1 cellular context compared by ENCODE assay signal in genomic region chr10:103551619-103552602, GRCh38.
TF ChIP-seq lines count a peak whose summit lies in the region.

No MANE protein-coding gene starts in this region.

TF ChIP-seq in SK-N-SH treated with all-trans-retinoic acid at 6 μM for 48 hours, 23 proteins besides CTCF, POLR2A, EP300 and RAD21 (continued from another document):
- no peak for TF ChIP-seq ZFP30 (CRISPR knock-in tag; IDR thresholded peaks at IDR 0.05)
- TF ChIP-seq ISL1 (CRISPR knock-in tag; IDR thresholded peaks at IDR 0.05), result no peak
- TF ChIP-seq ZNF565 (CRISPR knock-in tag; conservative IDR thresholded peaks at IDR 0.05; ENCODE audit: low read depth), result no peak
- TF ChIP-seq ZNF8 (CRISPR knock-in tag; IDR thresholded peaks at IDR 0.05), result no peak
- TF ChIP-seq OSR1 (CRISPR knock-in tag; IDR thresholded peaks at IDR 0.05), result no peak
- no peak for TF ChIP-seq TCF4 (CRISPR knock-in tag; IDR thresholded peaks at IDR 0.05; ENCODE audit: borderline replicate concordance)
- TF ChIP-seq ZNF70 (CRISPR knock-in tag; IDR thresholded peaks at IDR 0.05), result no peak
- TF ChIP-seq ARNTL (CRISPR knock-in tag; IDR thresholded peaks at IDR 0.05; ENCODE audit: borderline replicate concordance, low read depth), result no peak
- TF ChIP-seq CREB5 (CRISPR knock-in tag; IDR thresholded peaks at IDR 0.05; ENCODE audit: low read depth), result no peak
- TF ChIP-seq PPARA (CRISPR knock-in tag; IDR thresholded peaks at IDR 0.05; ENCODE audit: borderline replicate concordance), result no peak
- TF ChIP-seq CSDC2 (CRISPR knock-in tag; IDR thresholded peaks at IDR 0.05), result no peak
- TF ChIP-seq ZC3H10 (CRISPR knock-in tag; IDR thresholded peaks at IDR 0.05), result no peak
- TF ChIP-seq RARB (CRISPR knock-in tag; IDR thresholded peaks at IDR 0.05), result no peak
- TF ChIP-seq CSRNP3 (CRISPR knock-in tag; IDR thresholded peaks at IDR 0.05), result no peak
- no peak for TF ChIP-seq SNAI2 (CRISPR knock-in tag; IDR thresholded peaks at IDR 0.05)
- no peak for TF ChIP-seq GLIS3 (CRISPR knock-in tag; IDR thresholded peaks at IDR 0.05)
